ENCODE assay signal across 8 cellular contexts in the genomic region with DNA sequence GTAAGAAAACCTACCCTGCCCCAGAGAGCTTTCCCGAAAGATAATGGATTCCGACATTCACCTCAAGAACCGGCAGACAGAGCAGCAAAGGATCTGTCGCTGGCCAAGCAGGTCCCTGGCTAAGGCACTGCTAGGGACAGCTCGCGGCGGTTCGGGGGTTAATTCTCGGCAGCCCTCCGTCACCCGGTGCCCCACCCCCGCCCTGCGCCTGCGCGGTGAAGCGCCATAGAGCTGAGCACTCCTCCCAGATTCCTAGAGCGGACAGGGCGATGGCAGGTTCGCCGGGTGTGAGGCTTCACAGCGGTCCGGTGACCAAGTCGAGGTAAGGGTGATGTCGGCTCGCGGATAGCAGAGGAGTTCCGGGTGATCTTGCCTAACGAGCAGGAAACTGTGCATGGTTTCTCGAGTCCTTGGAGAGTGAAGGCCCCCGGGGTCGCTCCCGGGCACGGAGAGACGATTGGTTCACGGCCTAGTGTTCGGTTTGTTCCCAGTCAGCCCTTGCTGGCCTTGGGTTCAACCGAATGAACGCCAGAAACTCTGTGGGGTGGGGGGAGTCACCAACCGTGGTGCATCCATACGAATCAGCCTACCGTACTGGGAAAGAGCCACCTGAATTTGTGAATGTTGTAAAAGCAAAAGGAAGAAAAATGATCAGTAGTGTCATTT. TPM values are rescaled to one million over a fixed set of nuclear protein-coding genes. Genes with fewer than 3 reads are reported as not detected.
DNase-seq lines count a peak whose midpoint lies in the region; ATAC-seq, FAIRE-seq and TF ChIP-seq lines count a peak whose summit lies in the region.

A gene (minus strand): TSS at position 160 of the 666 bp plus-strand sequence. CDS start 25,877 bp downstream, outside the sequence.

- POLR2A ChIA-PET in A673 (lab: Charles Lee; ENCODE audit: low non-redundant PET): no interaction called here

- peaks cover 6% of the 10 kb centered on the region for H3K4me1 ChIP-seq in A673 (ENCODE audit: insufficient read depth, low read length, poor library complexity, severe bottlenecking)
- no peaks in the 10 kb centered on the region for H3K4me1 ChIP-seq in breast epithelium
- peaks cover 7% of the 10 kb centered on the region; the same call in 1 of the 2 replicates for H3K4me1 ChIP-seq in iPS-20b (ENCODE audit: insufficient read depth, low read length)
- peaks cover 2 to 9% of the 10 kb centered on the region in 2 donors for H3K4me1 ChIP-seq in small intestine (ENCODE audit: control insufficient read depth in 2 of 2, insufficient read depth in 1 of 2, low read depth in 1 of 2, low read length in 1 of 2)

- H3K36me3 ChIP-seq in A673 (ENCODE audit: insufficient read depth, low read length, poor library complexity, severe bottlenecking) (peaks cover 8% of the 10 kb centered on the region), breast epithelium (no peaks in the 10 kb centered on the region), iPS-20b (ENCODE audit: insufficient read depth, low read depth, low read length) (peaks cover 25% of the 10 kb centered on the region; the same call in 1 of the 2 replicates), small intestine (ENCODE audit: control insufficient read depth in 2 of 2, insufficient read depth in 2 of 2, low read length in 2 of 2) (peaks cover 2 to 4% of the 10 kb centered on the region in 2 donors)

- H3K27ac ChIP-seq in A673 (ENCODE audit: low read depth, low read length, poor library complexity, severe bottlenecking): peak within 1 kb of the TSS; percentile 81
- H3K27ac ChIP-seq in VCaP: peak within 1 kb of the TSS; percentile 88
- peak within 1 kb of the TSS; percentile 94 to 95 for H3K27ac ChIP-seq in breast epithelium
- peak within 1 kb of the TSS; percentile 93 for H3K27ac ChIP-seq in iPS-20b (ENCODE audit: low read length)
- H3K27ac ChIP-seq in small intestine (ENCODE audit: low read depth in 1 of 2, low read length in 1 of 2): peak within 1 kb of the TSS; percentile 25 to 84

- TF ChIP-seq POLR2A in breast epithelium (IDR thresholded peaks at IDR 0.05): peak; percentile 9

- no TSS peak for BruUV-seq in A673 (replicated peaks; lab: Mats Ljungman, UMichigan)

- intact Hi-C loops in A673 (cut with micrococcal nuclease; ENCODE audit: unreplicated experiment) (no loop called here), breast epithelium (cut with DNase I; ENCODE audit: low total_unique reads) (no loop called here)

- 0% methylated on average over 41 of the region's 41 CpGs for WGBS in small intestine, 3 donors

- ATAC-seq in GM18868 (IDR thresholded peaks at IDR 0.05; ENCODE audit: unreplicated experiment) (peak; percentile 87), HG03108 (IDR thresholded peaks at IDR 0.05; ENCODE audit: unreplicated experiment) (peak; percentile 90)

- peak within 1 kb of the TSS; percentile 96 for H3K9ac ChIP-seq in iPS-20b (ENCODE audit: low read depth, low read length)

- FAIRE-seq in small intestine (lab: Jason Lieb, UNC): no peak

- CTCF ChIA-PET in A673 (lab: Charles Lee): no interaction called here

- H3K27me3 ChIP-seq in A673 (replicated peaks; ENCODE audit: insufficient read depth, low read depth, low read length, poor library complexity): no peaks in the 10 kb centered on the region
- no peaks in the 10 kb centered on the region for H3K27me3 ChIP-seq in breast epithelium
- H3K27me3 ChIP-seq in iPS-20b (ENCODE audit: insufficient read depth, low read length): no peaks in the 10 kb centered on the region
- H3K27me3 ChIP-seq in small intestine (ENCODE audit: control insufficient read depth in 2 of 2, insufficient read depth in 2 of 2, low read length in 2 of 2): no peaks in the 10 kb centered on the region

- no peak for TF ChIP-seq CTCF in A673 (conservative IDR thresholded peaks at IDR 0.05; ENCODE audit: low read depth, low read length)
- no peak for TF ChIP-seq CTCF in VCaP (conservative IDR thresholded peaks at IDR 0.05)
- no peak for TF ChIP-seq CTCF in breast epithelium (IDR thresholded peaks at IDR 0.05)

- DNase-seq in A673 (ENCODE audit: low spot score) (peak; percentile 97), NCI-H2196 (lab: John Stamatoyannopoulos, UW; ENCODE audit: unreplicated experiment) (peak; percentile 95), breast epithelium (ENCODE audit: low spot score in 2 of 2) (peak; percentile 91 to 95), small intestine (peak; percentile 97)

- peak within 1 kb of the TSS; percentile 78 for H3K4me3 ChIP-seq in A673 (ENCODE audit: low read depth, low read length, poor library complexity, severe bottlenecking)
- H3K4me3 ChIP-seq in breast epithelium: peak within 1 kb of the TSS; percentile 60 to 98 (median 79)
- peak within 1 kb of the TSS; percentile 97 for H3K4me3 ChIP-seq in iPS-20b (ENCODE audit: low read length)
- H3K4me3 ChIP-seq in small intestine (ENCODE audit: low read depth in 1 of 2, low read length in 2 of 2): peak within 1 kb of the TSS; percentile 51 to 69

- peaks cover 11% of the 10 kb centered on the region for H3K9me3 ChIP-seq in A673 (ENCODE audit: low read depth, low read length, poor library complexity, severe bottlenecking)
- no peaks in the 10 kb centered on the region for H3K9me3 ChIP-seq in breast epithelium
- peaks cover 2% of the 10 kb centered on the region; the same call in 1 of the 2 replicates for H3K9me3 ChIP-seq in iPS-20b (ENCODE audit: insufficient read depth, low read depth, low read length)
- H3K9me3 ChIP-seq in small intestine (ENCODE audit: control insufficient read depth, low read depth): no peaks in the 10 kb centered on the region

RNA-seq across cellular contexts. Expression of the gene that starts here (rescaled TPM):
- total RNA-seq in A673 (2021) (17.0 and 18.1 TPM in 2 replicates), breast epithelium (10 to 100 TPM; 12.5 to 33.2 (median 21.3) TPM)
- polyA plus RNA-seq in small intestine: 10 to 100 TPM in 1 of 3 donors, 1 to 10 TPM in 2; 4.8 to 12.1 (median 7.3) TPM

Comparison
In these comparisons a context has a peak if more than half of its experiments do, and no peak if none do; other contexts are left out.
1. Peak in every context shown above with its lines: DNase-seq, ATAC-seq, H3K4me3 ChIP-seq and H3K27ac ChIP-seq.